8 cellular contexts compared by ENCODE assay signal in the genomic region with DNA sequence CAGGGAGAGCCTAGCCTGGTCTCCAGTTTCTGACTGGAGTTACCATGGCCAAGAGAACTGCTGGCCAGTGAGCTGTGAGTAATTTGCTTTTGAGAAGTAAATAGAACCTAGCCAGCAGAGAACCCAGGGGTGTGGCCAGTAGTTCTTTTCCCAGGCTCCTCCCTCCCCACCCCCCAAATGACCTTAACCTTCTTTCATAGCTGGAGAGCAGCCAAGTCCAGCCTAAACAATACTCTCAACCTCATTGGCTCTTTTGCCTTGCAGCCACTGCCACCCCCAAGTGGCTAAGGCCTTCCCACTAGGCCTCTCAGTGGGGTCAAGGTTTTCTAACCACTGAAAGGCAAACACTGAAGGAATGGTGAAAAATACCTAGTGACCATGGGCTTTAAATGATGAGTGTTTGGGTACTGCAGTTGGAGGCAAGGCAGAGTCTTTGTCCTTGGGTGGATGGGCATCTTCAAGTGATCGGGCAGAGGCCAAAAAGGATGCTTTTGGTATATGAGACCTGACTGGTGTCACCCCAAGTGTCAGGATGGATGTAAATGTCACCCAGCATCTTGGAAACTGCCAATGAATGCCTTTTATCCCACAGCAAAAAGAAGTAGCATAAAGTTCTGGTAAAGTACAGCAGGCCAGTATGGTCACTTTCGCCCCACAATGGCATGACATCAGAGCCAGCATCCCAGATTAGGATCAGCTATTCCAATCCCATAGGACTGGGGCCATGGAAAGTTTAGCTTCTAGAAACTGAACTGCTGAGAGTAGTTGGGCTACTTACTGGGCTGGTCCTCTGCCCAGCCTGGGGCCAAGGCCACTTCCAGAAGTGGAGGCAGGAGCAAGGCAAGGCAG. TPM values are rescaled to one million over a fixed set of nuclear protein-coding genes. Genes with fewer than 3 reads are reported as not detected.
DNase-seq lines count a peak whose midpoint lies in the region; TF ChIP-seq lines count a peak whose summit lies in the region.

No MANE protein-coding gene starts in this region.

- H2BK5ac ChIP-seq in mesenchymal stem cell (ENCODE audit: low read depth, low read length, poor library complexity, severe bottlenecking), result no peak overlapping the region

- peaks cover 36% of the 10 kb centered on the region for H3K79me2 ChIP-seq in GM23248 (ENCODE audit: insufficient read depth)

- 88 to 89% methylated on average over 2 of the region's 2 CpGs for WGBS in GM23248 (ENCODE audit: low coverage in 1 of 2, low lambda C conversion rate in 2 of 2, missing lambda C conversion rate in 2 of 2), 2 experiments
- WGBS in mesenchymal stem cell, result 96% methylated on average over 2 of the region's 2 CpGs

- peak overlapping the region in 1 of 2 experiments; percentile 54 for H3K18ac ChIP-seq in mesenchymal stem cell (ENCODE audit: low read depth in 1 of 2, low read length in 2 of 2)

- H3K4me1 ChIP-seq in GM23248 (ENCODE audit: insufficient read depth), result peaks cover 44% of the 10 kb centered on the region
- H3K4me1 ChIP-seq in mesenchymal stem cell (ENCODE audit: control insufficient read depth, insufficient read depth, low read depth, low read length), result peaks cover 22% of the 10 kb centered on the region
- H3K4me1 ChIP-seq in vagina, result peaks cover 49% of the 10 kb centered on the region

- no peaks in the 10 kb centered on the region for H3K9me2 ChIP-seq in GM23248 (ENCODE audit: insufficient read depth)

- peaks cover 20% of the 10 kb centered on the region for H3K79me1 ChIP-seq in mesenchymal stem cell (replicated peaks; ENCODE audit: low read length, poor library complexity, severe bottlenecking)

- in situ Hi-C loops in GM23248 (cut with MboI), result loop anchor here (10.0 kb wide), 1 partner anchor 89 kb away; a partner anchor contains a TSS

- no peak overlapping the region for H3K4me2 ChIP-seq in GM23248 (ENCODE audit: unreplicated experiment)
- no peak overlapping the region for H3K4me2 ChIP-seq in mesenchymal stem cell (ENCODE audit: low read length, poor library complexity, severe bottlenecking)

- H3K36me3 ChIP-seq in GM23248 (ENCODE audit: low read depth) (peaks cover 29% of the 10 kb centered on the region), mesenchymal stem cell (ENCODE audit: control insufficient read depth in 1 of 2, insufficient read depth in 2 of 2, low read depth in 1 of 2, low read length in 2 of 2) (peaks cover 18 to 46% of the 10 kb centered on the region in 2 experiments), vagina (peaks cover 0 to 26% of the 10 kb centered on the region in 2 donors)

- no peak for TF ChIP-seq CTCF in vagina (IDR thresholded peaks at IDR 0.05)

- no peak overlapping the region for H4K91ac ChIP-seq in mesenchymal stem cell (ENCODE audit: low read length)

- TF ChIP-seq POLR2A in vagina (IDR thresholded peaks at IDR 0.05), result no peak

- H2AFZ ChIP-seq in GM23248, result no peak overlapping the region
- no peak overlapping the region for H2AFZ ChIP-seq in mesenchymal stem cell (ENCODE audit: low read depth, low read length)

- H3K27ac ChIP-seq in GM23248 (peak overlapping the region; percentile 98), mesenchymal stem cell (ENCODE audit: low read length, poor library complexity, severe bottlenecking) (peak overlapping the region; percentile 26), vagina (peak overlapping the region; percentile 97)

- intact Hi-C loops in vagina (cut with DNase I), result no loop called here

- H3K14ac ChIP-seq in mesenchymal stem cell (ENCODE audit: low read length in 2 of 2), result no peak overlapping the region

- no peak overlapping the region for H3K23ac ChIP-seq in mesenchymal stem cell (ENCODE audit: low read length in 2 of 2)

- no peak overlapping the region for H2BK12ac ChIP-seq in mesenchymal stem cell (ENCODE audit: low read length in 2 of 2)

- peak overlapping the region; percentile 41 for H2AK5ac ChIP-seq in mesenchymal stem cell (ENCODE audit: low read length, severe bottlenecking)

- no peaks in the 10 kb centered on the region for H3K9me3 ChIP-seq in GM23248 (ENCODE audit: low read depth)
- no peaks in the 10 kb centered on the region for H3K9me3 ChIP-seq in mesenchymal stem cell (ENCODE audit: control insufficient read depth, low read length)
- H3K9me3 ChIP-seq in vagina, result no peaks in the 10 kb centered on the region

- H4K20me1 ChIP-seq in GM23248 (ENCODE audit: insufficient read depth), result no peaks in the 10 kb centered on the region

- peak overlapping the region in 1 of 2 experiments; percentile 0 for H3K4ac ChIP-seq in mesenchymal stem cell (ENCODE audit: low read depth in 1 of 2, low read length in 2 of 2)

- peaks cover 71% of the 10 kb centered on the region for H3F3A ChIP-seq in GM23248 (ENCODE audit: insufficient read depth)

- H3K27me3 ChIP-seq in GM23248 (replicated peaks; ENCODE audit: insufficient read depth) (no peaks in the 10 kb centered on the region), mesenchymal stem cell (ENCODE audit: control insufficient read depth in 1 of 2, insufficient read depth in 1 of 2, low read length in 2 of 2) (no peaks in the 10 kb centered on the region), vagina (no peaks in the 10 kb centered on the region)

- DNase-seq in GM23248, result peak; percentile 60
- DNase-seq in NCI-H226, result peak; percentile 50
- DNase-seq in cerebellar cortex (ENCODE audit: low spot score), result peak; percentile 57
- DNase-seq in mesenchymal stem cell, result peak; percentile 86
- no peak for DNase-seq in vagina (ENCODE audit: extremely low spot score in 2 of 2)
- DNase-seq in NCI-H1930 (lab: John Stamatoyannopoulos, UW), result no peak
- no peak for DNase-seq in activated T-cell treated with anti-CD3 and anti-CD28 coated beads, Interleukin-2, amount 50 U/mL, for 48 hours
- no peak for DNase-seq in stimulated activated CD4-positive, alpha-beta T cell treated with anti-CD3 and anti-CD28 coated beads, Interleukin-4, amount 100 ng/mL, for 1 hour

- no peak overlapping the region for H2BK15ac ChIP-seq in mesenchymal stem cell (ENCODE audit: low read depth, poor library complexity, severe bottlenecking)

- H3K4me3 ChIP-seq in GM23248 (no peak overlapping the region), mesenchymal stem cell (ENCODE audit: insufficient read depth in 1 of 2, low read depth in 1 of 2, low read length in 2 of 2) (no peak overlapping the region), vagina (no peak overlapping the region)

- no peak overlapping the region for H2BK120ac ChIP-seq in mesenchymal stem cell (ENCODE audit: low read depth, low read length)

- H3K9ac ChIP-seq in GM23248, result no peak overlapping the region
- H3K9ac ChIP-seq in mesenchymal stem cell (ENCODE audit: low read length), result no peak overlapping the region

- no peak overlapping the region for H4K8ac ChIP-seq in mesenchymal stem cell (ENCODE audit: low read length)

RNA-seq across cellular contexts. Expression of a gene that starts 3.5 kb away (rescaled TPM):
- 28.9 and 31.0 TPM in 2 replicates for total RNA-seq in GM23248 (2014; rRNA removed; shearing (Covaris generic))
- 20.4 and 21.5 TPM in 2 replicates for polyA plus RNA-seq in GM23248 (2016; fragmentation: Nextera tagmentation; extraction: Ambion mirVana)
- 8.1 TPM for polyA plus RNA-seq in mesenchymal stem cell (2013, experiment 1 of 2)
- 8.6 TPM for polyA plus RNA-seq in mesenchymal stem cell (2013, experiment 2 of 2)
- total RNA-seq in vagina, result 8.1 TPM

RNA-seq across cellular contexts. Expression of a gene that starts 42.2 kb away (rescaled TPM):
- total RNA-seq in GM23248 (2014; rRNA removed; shearing (Covaris generic)), result 11.6 and 12.8 TPM in 2 replicates
- 1.3 and 1.9 TPM in 2 replicates for polyA plus RNA-seq in GM23248 (2016; fragmentation: Nextera tagmentation; extraction: Ambion mirVana)
- 24.7 TPM for polyA plus RNA-seq in mesenchymal stem cell (2013, experiment 1 of 2)
- polyA plus RNA-seq in mesenchymal stem cell (2013, experiment 2 of 2), result 24.1 TPM
- total RNA-seq in vagina, result 31.4 TPM

Comparison
In these comparisons a context has a peak if more than half of its experiments do, and no peak if none do; other contexts are left out.
1. DNase-seq: peak in GM23248 (single experiment), NCI-H226 (single experiment), cerebellar cortex (single experiment) and mesenchymal stem cell (single experiment); none in vagina (0 of 2), NCI-H1930 (0 of 2), activated T-cell treated with anti-CD3 and anti-CD28 coated beads, Interleukin-2, amount 50 U/mL, for 48 hours (0 of 2) and stimulated activated CD4-positive, alpha-beta T cell treated with anti-CD3 and anti-CD28 coated beads, Interleukin-4, amount 100 ng/mL, for 1 hour (single experiment).
2. H3K27ac ChIP-seq: peak in every context shown above with its lines; median percentile 98 in GM23248; 97 in vagina; 26 in mesenchymal stem cell.